Comparison of ENCODE assay signal across 11 cellular contexts in genomic region chr2:236578980-236579745, GRCh38. TPM values are rescaled to one million over a fixed set of nuclear protein-coding genes. Genes with fewer than 3 reads are reported as not detected.
A peak's percentile ranks its signal among the peaks of the same experiment; 100 is the strongest.
DNase-seq lines count a peak whose midpoint lies in the region; ATAC-seq and TF ChIP-seq lines count a peak whose summit lies in the region.
"Had no signal": no experiment of that assay in that cellular context is flagged by ENCODE, and none has a peak within 500 bp of the region (broad histone marks: within the 10 kb centered on the region; RNA-seq: fewer than 3 reads in every experiment).

No MANE protein-coding gene starts in this region.

- 0 out of 2 replicates have a peak, but pooled peaks cover 7% of the 10 kb centered on the region for H3K9me2 ChIP-seq in GM23338 (ENCODE audit: insufficient read depth)

- H3K79me2 ChIP-seq in GM23338 (replicated peaks; ENCODE audit: insufficient read depth): no peaks in the 10 kb centered on the region

- peak overlapping the region; percentile 53 for H3K27ac Mint-ChIP-seq in GM23338
- H3K27ac Mint-ChIP-seq: activated CD8-positive, alpha-beta T cell treated with anti-CD3 and anti-CD28 coated beads, Interleukin-2, amount 10 ng/mL, durations not matched to agents 7 days and 5 days had no signal

- peak overlapping the region; percentile 13 for H3K9ac ChIP-seq in NT2/D1 (ENCODE audit: insufficient read length, low read depth)
- no peak overlapping the region for H3K9ac ChIP-seq in skeletal muscle tissue (ENCODE audit: low read depth in 1 of 3, low read length in 3 of 3)

- peak; percentile 79 for ATAC-seq in GM23338
- no peak for ATAC-seq in HG03457 (IDR thresholded peaks at IDR 0.05; ENCODE audit: unreplicated experiment)
- no peak for ATAC-seq in GM19351 (IDR thresholded peaks at IDR 0.05; ENCODE audit: unreplicated experiment)
- ATAC-seq: activated CD8-positive, alpha-beta T cell treated with anti-CD3 and anti-CD28 coated beads, Interleukin-2, amount 10 ng/mL, durations not matched to agents 7 days and 5 days had no signal

- peak overlapping the region; percentile 7; the same call in 1 of the 2 replicates for H2AFZ ChIP-seq in GM23338

- TF ChIP-seq CTCF in GM23338 (conservative IDR thresholded peaks at IDR 0.05; ENCODE audit: low read depth in 2 of 2): no peak
- TF ChIP-seq CTCF in suprapubic skin (IDR thresholded peaks at IDR 0.05): no peak

- peaks cover 11% of the 10 kb centered on the region for H3K36me3 Mint-ChIP-seq in GM23338 (ENCODE audit: low read depth)

- no peak for TF ChIP-seq POLR2A in suprapubic skin (IDR thresholded peaks at IDR 0.05)

- no peak overlapping the region for H3K4me3 Mint-ChIP-seq in GM23338
- H3K4me3 Mint-ChIP-seq: activated CD8-positive, alpha-beta T cell treated with anti-CD3 and anti-CD28 coated beads, Interleukin-2, amount 10 ng/mL, durations not matched to agents 7 days and 5 days had no signal

- H3K4me1 ChIP-seq in GM23338 (ENCODE audit: insufficient read depth) (no peaks in the 10 kb centered on the region), NT2/D1 (ENCODE audit: insufficient read depth, insufficient read length) (peaks cover 29% of the 10 kb centered on the region), skeletal muscle tissue (ENCODE audit: control insufficient read depth in 3 of 3, insufficient read depth in 3 of 3, low read length in 3 of 3) (peaks cover 15 to 40% (median 17%) of the 10 kb centered on the region in 3 donors), suprapubic skin (peaks cover 18% of the 10 kb centered on the region)

- 70% methylated on average over 9 of the region's 9 CpGs for WGBS in suprapubic skin

- H3K4me1 Mint-ChIP-seq in GM23338: peaks cover 24% of the 10 kb centered on the region; the same call in 2 of the 3 replicates

- H4K20me1 ChIP-seq in GM23338 (replicated peaks; ENCODE audit: insufficient read depth): no peaks in the 10 kb centered on the region

- no peaks in the 10 kb centered on the region for H3F3A ChIP-seq in GM23338 (replicated peaks; ENCODE audit: low read depth)

- TF ChIP-seq EP300 in suprapubic skin (IDR thresholded peaks at IDR 0.05): no peak

- H3K9me3 Mint-ChIP-seq in GM23338: no peaks in the 10 kb centered on the region; the same call in 2 of the 3 replicates

- H3K4me2 ChIP-seq in GM23338: no peak overlapping the region

- H3K27ac ChIP-seq in GM23338 (ENCODE audit: low read depth) (no peak overlapping the region), skeletal muscle tissue (ENCODE audit: low read depth, low read length) (peak overlapping the region; percentile 9), suprapubic skin (no peak overlapping the region)

- DNase-seq in GM23338 (ENCODE audit: low spot score) (peak; percentile 33), NT2/D1 (ENCODE audit: low read depth, low spot score) (no peak), iPS-NIHi7 (ENCODE audit: extremely low spot score) (peak; percentile 56), suprapubic skin (ENCODE audit: low spot score in 2 of 2) (no peak)
- DNase-seq: activated CD8-positive, alpha-beta T cell treated with anti-CD3 and anti-CD28 coated beads, Interleukin-2, amount 10 ng/mL, durations not matched to agents 7 days and 5 days; Calu3; KG1; NCI-H1436 treated with DMSO at 0.1 percent for 48 hours had no signal

- H3K4me3 ChIP-seq in GM23338 (no peak overlapping the region), NT2/D1 (ENCODE audit: insufficient read length, low read depth) (no peak overlapping the region), skeletal muscle tissue (ENCODE audit: low read length in 3 of 3) (no peak overlapping the region), suprapubic skin (no peak overlapping the region)

- H3K27me3 ChIP-seq in GM23338 (ENCODE audit: insufficient read depth) (no peaks in the 10 kb centered on the region), NT2/D1 (ENCODE audit: insufficient read depth, insufficient read length) (no peaks in the 10 kb centered on the region), skeletal muscle tissue (ENCODE audit: control insufficient read depth in 3 of 3, insufficient read depth in 3 of 3, low read length in 3 of 3) (no peaks in the 10 kb centered on the region), suprapubic skin (no peaks in the 10 kb centered on the region)

- H3K9me3 ChIP-seq in NT2/D1 (ENCODE audit: insufficient read depth, low read length): no peaks in the 10 kb centered on the region
- H3K9me3 ChIP-seq in skeletal muscle tissue (ENCODE audit: control insufficient read depth in 3 of 3, low read length in 3 of 3): no peaks in the 10 kb centered on the region
- H3K9me3 ChIP-seq in suprapubic skin: no peaks in the 10 kb centered on the region

- H3K27me3 Mint-ChIP-seq in GM23338 (ENCODE audit: insufficient read depth, low read depth, poor library complexity): peaks cover 2% of the 10 kb centered on the region

- H3K36me3 ChIP-seq in GM23338 (ENCODE audit: insufficient read depth) (no peaks in the 10 kb centered on the region), NT2/D1 (ENCODE audit: insufficient read depth, insufficient read length, low read length) (peaks cover 62% of the 10 kb centered on the region), skeletal muscle tissue (ENCODE audit: control insufficient read depth in 3 of 3, insufficient read depth in 3 of 3, low read length in 3 of 3) (peaks cover 7 to 26% (median 21%) of the 10 kb centered on the region in 3 donors), suprapubic skin (peaks cover 18% of the 10 kb centered on the region)

TF ChIP-seq in GM23338, 12 proteins besides CTCF, POLR2A, EP300 and RAD21:
- no peak for TF ChIP-seq STAT1 (IDR thresholded peaks at IDR 0.05; ENCODE audit: unreplicated experiment)
- TF ChIP-seq EZH2phosphoT487 (IDR thresholded peaks at IDR 0.05; ENCODE audit: unreplicated experiment): no peak
- no peak for TF ChIP-seq EZH2 (IDR thresholded peaks at IDR 0.05; ENCODE audit: low read depth, unreplicated experiment)
- TF ChIP-seq CREB1 (CRISPR knock-in tag; IDR thresholded peaks at IDR 0.05; ENCODE audit: low read depth): no peak
- no peak for TF ChIP-seq REST (IDR thresholded peaks at IDR 0.05; ENCODE audit: unreplicated experiment)
- no peak for TF ChIP-seq NANOG (IDR thresholded peaks at IDR 0.05; ENCODE audit: borderline replicate concordance)
TF ChIP-seq in GM23338: peak in this region for 0.

RNA-seq across cellular contexts. Expression of gene ACKR3, which starts 9.5 kb away (rescaled TPM):
- 3.0 and 3.1 TPM in 2 replicates for total RNA-seq in GM23338 (2014; rRNA removed; shearing (Covaris generic))
- polyA plus RNA-seq in GM23338 (2016; fragmentation: Nextera tagmentation; extraction: Ambion mirVana): 0.57 and 1.0 TPM in 2 replicates
- total RNA-seq in skeletal muscle tissue (21.4 TPM), suprapubic skin (10 to 100 TPM; 15.8 to 51.5 (median 34.9) TPM)

Comparison
In these comparisons a context has a peak if more than half of its experiments do, and no peak if none do; other contexts are left out.
1. DNase-seq: peak in GM23338 (single experiment) and iPS-NIHi7 (single experiment); none in NT2/D1 (single experiment) and suprapubic skin (0 of 2).